2 cellular contexts compared by ENCODE assay signal in genomic region chr9:120705174-120705573, GRCh38.
TF ChIP-seq lines count a peak whose summit lies in the region.

No MANE protein-coding gene starts in this region.

TF ChIP-seq in SK-N-SH treated with all-trans-retinoic acid at 6 μM for 48 hours, 23 proteins besides CTCF, POLR2A, EP300 and RAD21 (continued from another document):
- TF ChIP-seq PPARA (CRISPR knock-in tag; IDR thresholded peaks at IDR 0.05; ENCODE audit: borderline replicate concordance) (no peak), ZNF565 (CRISPR knock-in tag; conservative IDR thresholded peaks at IDR 0.05; ENCODE audit: low read depth) (no peak), ARNTL (CRISPR knock-in tag; IDR thresholded peaks at IDR 0.05; ENCODE audit: borderline replicate concordance, low read depth) (no peak), TOX (CRISPR knock-in tag; IDR thresholded peaks at IDR 0.05; ENCODE audit: borderline replicate concordance) (no peak), CSRNP3 (CRISPR knock-in tag; IDR thresholded peaks at IDR 0.05) (no peak)

TF ChIP-seq in neural cell, 6 proteins besides CTCF, POLR2A, EP300 and RAD21 (continued from another document):
- TF ChIP-seq, protein P1, sequence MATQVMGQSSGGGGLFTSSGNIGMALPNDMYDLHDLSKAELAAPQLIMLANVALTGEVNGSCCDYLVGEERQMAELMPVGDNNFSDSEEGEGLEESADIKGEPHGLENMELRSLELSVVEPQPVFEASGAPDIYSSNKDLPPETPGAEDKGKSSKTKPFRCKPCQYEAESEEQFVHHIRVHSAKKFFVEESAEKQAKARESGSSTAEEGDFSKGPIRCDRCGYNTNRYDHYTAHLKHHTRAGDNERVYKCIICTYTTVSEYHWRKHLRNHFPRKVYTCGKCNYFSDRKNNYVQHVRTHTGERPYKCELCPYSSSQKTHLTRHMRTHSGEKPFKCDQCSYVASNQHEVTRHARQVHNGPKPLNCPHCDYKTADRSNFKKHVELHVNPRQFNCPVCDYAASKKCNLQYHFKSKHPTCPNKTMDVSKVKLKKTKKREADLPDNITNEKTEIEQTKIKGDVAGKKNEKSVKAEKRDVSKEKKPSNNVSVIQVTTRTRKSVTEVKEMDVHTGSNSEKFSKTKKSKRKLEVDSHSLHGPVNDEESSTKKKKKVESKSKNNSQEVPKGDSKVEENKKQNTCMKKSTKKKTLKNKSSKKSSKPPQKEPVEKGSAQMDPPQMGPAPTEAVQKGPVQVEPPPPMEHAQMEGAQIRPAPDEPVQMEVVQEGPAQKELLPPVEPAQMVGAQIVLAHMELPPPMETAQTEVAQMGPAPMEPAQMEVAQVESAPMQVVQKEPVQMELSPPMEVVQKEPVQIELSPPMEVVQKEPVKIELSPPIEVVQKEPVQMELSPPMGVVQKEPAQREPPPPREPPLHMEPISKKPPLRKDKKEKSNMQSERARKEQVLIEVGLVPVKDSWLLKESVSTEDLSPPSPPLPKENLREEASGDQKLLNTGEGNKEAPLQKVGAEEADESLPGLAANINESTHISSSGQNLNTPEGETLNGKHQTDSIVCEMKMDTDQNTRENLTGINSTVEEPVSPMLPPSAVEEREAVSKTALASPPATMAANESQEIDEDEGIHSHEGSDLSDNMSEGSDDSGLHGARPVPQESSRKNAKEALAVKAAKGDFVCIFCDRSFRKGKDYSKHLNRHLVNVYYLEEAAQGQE (IDR thresholded peaks at IDR 0.05; ENCODE audit: borderline replicate concordance), result no peak
- TF ChIP-seq TAF1 (IDR thresholded peaks at IDR 0.05; ENCODE audit: low read depth), result no peak
